In genomic region chr10:48661441-48661840, GRCh38 we compare ENCODE assay signal across 18 cellular contexts. TPM values are rescaled to one million over a fixed set of nuclear protein-coding genes. Genes with fewer than 3 reads are reported as not detected.
A peak's percentile ranks its signal among the peaks of the same experiment; 100 is the strongest.
DNase-seq lines count a peak whose midpoint lies in the region; ATAC-seq and TF ChIP-seq lines count a peak whose summit lies in the region.
"Had no signal": no experiment of that assay in that cellular context is flagged by ENCODE, and none has a peak within 500 bp of the region (broad histone marks: within the 10 kb centered on the region; RNA-seq: fewer than 3 reads in every experiment).

No MANE protein-coding gene starts in this region.

- no peaks in the 10 kb centered on the region for H3K4me1 ChIP-seq in mesendoderm (ENCODE audit: control insufficient read depth, low read depth, low read length)

- H4K5ac ChIP-seq in mesendoderm (ENCODE audit: low read length) = no peak overlapping the region

- no peak overlapping the region for H3K56ac ChIP-seq in mesendoderm (ENCODE audit: low read length)

- H3K23ac ChIP-seq in mesendoderm (ENCODE audit: low read length) = no peak overlapping the region

- no peaks in the 10 kb centered on the region for H3K79me2 ChIP-seq in mesendoderm (ENCODE audit: control insufficient read depth, insufficient read depth, low read length)

- peaks cover 23 to 34% (median 31%) of the 10 kb centered on the region in 3 donors for H3K4me1 Mint-ChIP-seq in IgD-negative memory B cell
- H3K4me1 Mint-ChIP-seq in activated B cell treated with CpG ODN at 0.5 μM for 24 hours = peaks cover 68% of the 10 kb centered on the region
- H3K4me1 Mint-ChIP-seq in stimulated activated naive B cell treated with anti-CD40 and anti-IgM and Interleukin-4, amounts not matched to agents 10 μg/mL and 1 μg/mL and 100 μg/mL, for 72 hours = peaks cover 44 to 78% of the 10 kb centered on the region in 2 donors

- H3K36me3 Mint-ChIP-seq in IgD-negative memory B cell (peaks cover 2% of the 10 kb centered on the region), activated B cell treated with CpG ODN at 0.5 μM for 24 hours (ENCODE audit: low read depth) (peaks cover 2% of the 10 kb centered on the region)
- peaks cover 10 to 11% of the 10 kb centered on the region in 2 donors for H3K36me3 Mint-ChIP-seq in stimulated activated naive B cell treated with anti-CD40 and anti-IgM and Interleukin-4, amounts not matched to agents 10 μg/mL and 1 μg/mL and 100 μg/mL, for 72 hours
- H3K36me3 Mint-ChIP-seq: CD14-positive monocyte; CD4-positive, alpha-beta memory T cell had no signal

- H3K36me3 ChIP-seq in mesendoderm (ENCODE audit: control insufficient read depth, insufficient read depth, low read length) = no peaks in the 10 kb centered on the region
- H3K36me3 ChIP-seq: BLaER1 had no signal

- CTCF ChIA-PET in activated B cell treated with CpG ODN at 0.5 μM for 24 hours (lab: Charles Lee) = interaction anchor here (0.7 to 7.9 kb wide), 7 partner anchors 16 to 105 kb away, joined by 3 to 228 read pairs (median 4); no protein-coding TSS in a partner anchor

- H3K27me3 ChIP-seq in mesendoderm (ENCODE audit: insufficient read depth, low read length, poor library complexity) = no peaks in the 10 kb centered on the region
- H3K27me3 ChIP-seq: BLaER1 had no signal

- H2BK120ac ChIP-seq in mesendoderm (ENCODE audit: low read depth, low read length) = no peak overlapping the region

- H3K18ac ChIP-seq in mesendoderm (ENCODE audit: low read length) = no peak overlapping the region

- no peak for TF ChIP-seq CTCF in activated B cell treated with CpG ODN at 0.5 μM for 24 hours (IDR thresholded peaks at IDR 0.05)

- no peak overlapping the region for H3K4ac ChIP-seq in mesendoderm (ENCODE audit: low read depth, low read length)

- no peak overlapping the region for H2BK15ac ChIP-seq in mesendoderm (replicated peaks; ENCODE audit: low read depth)

- intact Hi-C loops in activated B cell treated with CpG ODN at 0.5 μM for 24 hours (cut with micrococcal nuclease) = no loop called here

- peak overlapping the region in 3 of 4 donors; percentile 2 to 67 (median 55) for H3K4me3 Mint-ChIP-seq in IgD-negative memory B cell
- no peak overlapping the region for H3K4me3 Mint-ChIP-seq in activated B cell treated with CpG ODN at 0.5 μM for 24 hours
- H3K4me3 Mint-ChIP-seq in stimulated activated naive B cell treated with anti-CD40 and anti-IgM and Interleukin-4, amounts not matched to agents 10 μg/mL and 1 μg/mL and 100 μg/mL, for 72 hours = peak overlapping the region in 1 of 2 donors; percentile 15
- H3K4me3 Mint-ChIP-seq: CD14-positive monocyte; CD4-positive, alpha-beta memory T cell; H9 had no signal

- no peak for DNase-seq in activated B cell treated with CpG ODN at 0.5 μM for 24 hours
- peak; percentile 52 for DNase-seq in mesendoderm
- DNase-seq in stimulated activated naive B cell treated with anti-CD40 and anti-IgM and Interleukin-4, amounts not matched to agents 10 μg/mL and 1 μg/mL and 100 μg/mL, for 72 hours = no peak
- no peak for DNase-seq in SIG-M5 (lab: John Stamatoyannopoulos, UW)
- DNase-seq in AG08395 (ENCODE audit: low spot score) = no peak
- DNase-seq in HK-2 (ENCODE audit: unreplicated experiment) = no peak
- DNase-seq: ACHN; AML-193; CD4-positive, alpha-beta memory T cell; DMS153; DMS79; GF-D8; H9 had no signal

- H3K27ac Mint-ChIP-seq in IgD-negative memory B cell = peak overlapping the region in 2 of 3 donors; percentile 12 to 92
- H3K27ac Mint-ChIP-seq in activated B cell treated with CpG ODN at 0.5 μM for 24 hours = peak overlapping the region; percentile 73
- peak overlapping the region; percentile 33 for H3K27ac Mint-ChIP-seq in stimulated activated naive B cell treated with anti-CD40 and anti-IgM and Interleukin-4, amounts not matched to agents 10 μg/mL and 1 μg/mL and 100 μg/mL, for 72 hours
- H3K27ac Mint-ChIP-seq: CD4-positive, alpha-beta memory T cell; H9 had no signal

- POLR2A ChIA-PET in activated B cell treated with CpG ODN at 0.5 μM for 24 hours (lab: Charles Lee) = interaction anchor here (1.6 to 2.9 kb wide), 5 partner anchors 11 to 38 kb away, joined by 4 to 20 read pairs (median 14); partner anchors contain the start of gene WDFY4

- no peak overlapping the region for H3K9ac ChIP-seq in mesendoderm (ENCODE audit: low read length)
- H3K9ac ChIP-seq: BLaER1 had no signal

- H3K27ac ChIP-seq in mesendoderm (ENCODE audit: low read depth, low read length) = no peak overlapping the region
- H3K27ac ChIP-seq: BLaER1 had no signal

- H3K9me3 Mint-ChIP-seq in IgD-negative memory B cell (no peaks in the 10 kb centered on the region), activated B cell treated with CpG ODN at 0.5 μM for 24 hours (peaks cover 7% of the 10 kb centered on the region)
- H3K9me3 Mint-ChIP-seq in stimulated activated naive B cell treated with anti-CD40 and anti-IgM and Interleukin-4, amounts not matched to agents 10 μg/mL and 1 μg/mL and 100 μg/mL, for 72 hours = peaks cover 5 to 8% of the 10 kb centered on the region in 2 donors

- no peak overlapping the region for H3K4me2 ChIP-seq in mesendoderm (ENCODE audit: low read length)
- H3K4me2 ChIP-seq: BLaER1 had no signal

- H2BK5ac ChIP-seq in mesendoderm (ENCODE audit: low read length) = no peak overlapping the region

- H2AK5ac ChIP-seq in mesendoderm (ENCODE audit: low read length) = no peak overlapping the region

- H3K4me3 ChIP-seq in mesendoderm (ENCODE audit: low read length) = no peak overlapping the region
- H3K4me3 ChIP-seq: BLaER1 had no signal

- no peaks in the 10 kb centered on the region for H3K79me1 ChIP-seq in mesendoderm (ENCODE audit: low read length)

- H4K8ac ChIP-seq in mesendoderm (ENCODE audit: low read depth, low read length) = no peak overlapping the region

- no peak for ATAC-seq in activated B cell treated with CpG ODN at 0.5 μM for 24 hours (ENCODE audit: low read depth)
- ATAC-seq in stimulated activated naive B cell treated with anti-CD40 and anti-IgM and Interleukin-4, amounts not matched to agents 10 μg/mL and 1 μg/mL and 100 μg/mL, for 72 hours (replicated peaks) = peak in 1 of 2 donors; percentile 1

- H3K27me3 Mint-ChIP-seq in IgD-negative memory B cell = no peaks in the 10 kb centered on the region
- H3K27me3 Mint-ChIP-seq in activated B cell treated with CpG ODN at 0.5 μM for 24 hours = no peaks in the 10 kb centered on the region
- no peaks in the 10 kb centered on the region for H3K27me3 Mint-ChIP-seq in stimulated activated naive B cell treated with anti-CD40 and anti-IgM and Interleukin-4, amounts not matched to agents 10 μg/mL and 1 μg/mL and 100 μg/mL, for 72 hours

RNA-seq across cellular contexts. Expression of gene WDFY4, which starts 23.2 kb away (rescaled TPM):
- 78.7 TPM for polyA plus RNA-seq in IgD-negative memory B cell
- 480 and 488 TPM in 2 replicates for total RNA-seq in activated B cell treated with CpG ODN at 0.5 μM for 24 hours
- under 0.01 TPM for polyA plus RNA-seq in mesendoderm (2013, experiment 1 of 2)
- not detected for polyA plus RNA-seq in mesendoderm (2013, experiment 2 of 2)
- total RNA-seq: Daoy, H1, H9 had no signal
- polyA plus RNA-seq: H1 had no signal

RNA-seq across cellular contexts. Expression of gene ARHGAP22, which starts 56.6 kb away (rescaled TPM):
- 0.64 TPM for polyA plus RNA-seq in IgD-negative memory B cell
- 0.82 and 1.5 TPM in 2 replicates for total RNA-seq in activated B cell treated with CpG ODN at 0.5 μM for 24 hours
- 3.6 TPM for polyA plus RNA-seq in mesendoderm (2013, experiment 1 of 2)
- polyA plus RNA-seq in mesendoderm (2013, experiment 2 of 2) = 3.5 TPM
- polyA plus RNA-seq: CD4-positive, alpha-beta memory T cell had no signal
